In the genomic region with DNA sequence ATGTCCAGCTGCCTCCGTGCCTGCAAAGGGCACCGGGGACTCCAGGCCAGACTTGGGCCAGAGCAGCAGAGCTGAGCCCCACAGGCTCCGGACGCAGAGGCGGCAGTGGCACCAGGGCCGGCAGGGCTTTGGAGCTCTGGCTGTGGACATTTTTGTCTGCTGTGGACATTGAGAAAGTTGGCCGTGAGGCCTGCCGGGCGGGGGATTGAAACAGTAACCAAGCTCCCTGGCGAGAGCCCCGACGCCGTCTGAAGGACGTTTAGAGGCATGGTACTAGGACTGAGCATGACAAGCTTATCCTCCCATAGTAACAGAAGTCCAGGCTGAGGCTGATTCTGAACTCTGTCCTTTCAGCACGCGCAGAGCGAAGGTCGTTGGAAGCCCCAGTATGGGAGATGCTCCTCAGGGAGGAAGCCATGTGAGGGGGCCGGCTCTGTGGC, we compare ENCODE assay signal across 1 cellular context.
TF ChIP-seq lines count a peak whose summit lies in the region.

No MANE protein-coding gene starts in this region.

TF ChIP-seq in GM23338, 12 proteins besides CTCF, POLR2A, EP300 and RAD21 (continued from another document):
- TF ChIP-seq, protein P1, sequence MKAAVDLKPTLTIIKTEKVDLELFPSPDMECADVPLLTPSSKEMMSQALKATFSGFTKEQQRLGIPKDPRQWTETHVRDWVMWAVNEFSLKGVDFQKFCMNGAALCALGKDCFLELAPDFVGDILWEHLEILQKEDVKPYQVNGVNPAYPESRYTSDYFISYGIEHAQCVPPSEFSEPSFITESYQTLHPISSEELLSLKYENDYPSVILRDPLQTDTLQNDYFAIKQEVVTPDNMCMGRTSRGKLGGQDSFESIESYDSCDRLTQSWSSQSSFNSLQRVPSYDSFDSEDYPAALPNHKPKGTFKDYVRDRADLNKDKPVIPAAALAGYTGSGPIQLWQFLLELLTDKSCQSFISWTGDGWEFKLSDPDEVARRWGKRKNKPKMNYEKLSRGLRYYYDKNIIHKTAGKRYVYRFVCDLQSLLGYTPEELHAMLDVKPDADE (IDR thresholded peaks at IDR 0.05) = no peak
- no peak for TF ChIP-seq ZNF114 (CRISPR knock-in tag; IDR thresholded peaks at IDR 0.05)
- TF ChIP-seq EZH2phosphoT487 (IDR thresholded peaks at IDR 0.05; ENCODE audit: unreplicated experiment) = no peak
- no peak for TF ChIP-seq JUNB (IDR thresholded peaks at IDR 0.05; ENCODE audit: unreplicated experiment)
- TF ChIP-seq, protein P2, sequence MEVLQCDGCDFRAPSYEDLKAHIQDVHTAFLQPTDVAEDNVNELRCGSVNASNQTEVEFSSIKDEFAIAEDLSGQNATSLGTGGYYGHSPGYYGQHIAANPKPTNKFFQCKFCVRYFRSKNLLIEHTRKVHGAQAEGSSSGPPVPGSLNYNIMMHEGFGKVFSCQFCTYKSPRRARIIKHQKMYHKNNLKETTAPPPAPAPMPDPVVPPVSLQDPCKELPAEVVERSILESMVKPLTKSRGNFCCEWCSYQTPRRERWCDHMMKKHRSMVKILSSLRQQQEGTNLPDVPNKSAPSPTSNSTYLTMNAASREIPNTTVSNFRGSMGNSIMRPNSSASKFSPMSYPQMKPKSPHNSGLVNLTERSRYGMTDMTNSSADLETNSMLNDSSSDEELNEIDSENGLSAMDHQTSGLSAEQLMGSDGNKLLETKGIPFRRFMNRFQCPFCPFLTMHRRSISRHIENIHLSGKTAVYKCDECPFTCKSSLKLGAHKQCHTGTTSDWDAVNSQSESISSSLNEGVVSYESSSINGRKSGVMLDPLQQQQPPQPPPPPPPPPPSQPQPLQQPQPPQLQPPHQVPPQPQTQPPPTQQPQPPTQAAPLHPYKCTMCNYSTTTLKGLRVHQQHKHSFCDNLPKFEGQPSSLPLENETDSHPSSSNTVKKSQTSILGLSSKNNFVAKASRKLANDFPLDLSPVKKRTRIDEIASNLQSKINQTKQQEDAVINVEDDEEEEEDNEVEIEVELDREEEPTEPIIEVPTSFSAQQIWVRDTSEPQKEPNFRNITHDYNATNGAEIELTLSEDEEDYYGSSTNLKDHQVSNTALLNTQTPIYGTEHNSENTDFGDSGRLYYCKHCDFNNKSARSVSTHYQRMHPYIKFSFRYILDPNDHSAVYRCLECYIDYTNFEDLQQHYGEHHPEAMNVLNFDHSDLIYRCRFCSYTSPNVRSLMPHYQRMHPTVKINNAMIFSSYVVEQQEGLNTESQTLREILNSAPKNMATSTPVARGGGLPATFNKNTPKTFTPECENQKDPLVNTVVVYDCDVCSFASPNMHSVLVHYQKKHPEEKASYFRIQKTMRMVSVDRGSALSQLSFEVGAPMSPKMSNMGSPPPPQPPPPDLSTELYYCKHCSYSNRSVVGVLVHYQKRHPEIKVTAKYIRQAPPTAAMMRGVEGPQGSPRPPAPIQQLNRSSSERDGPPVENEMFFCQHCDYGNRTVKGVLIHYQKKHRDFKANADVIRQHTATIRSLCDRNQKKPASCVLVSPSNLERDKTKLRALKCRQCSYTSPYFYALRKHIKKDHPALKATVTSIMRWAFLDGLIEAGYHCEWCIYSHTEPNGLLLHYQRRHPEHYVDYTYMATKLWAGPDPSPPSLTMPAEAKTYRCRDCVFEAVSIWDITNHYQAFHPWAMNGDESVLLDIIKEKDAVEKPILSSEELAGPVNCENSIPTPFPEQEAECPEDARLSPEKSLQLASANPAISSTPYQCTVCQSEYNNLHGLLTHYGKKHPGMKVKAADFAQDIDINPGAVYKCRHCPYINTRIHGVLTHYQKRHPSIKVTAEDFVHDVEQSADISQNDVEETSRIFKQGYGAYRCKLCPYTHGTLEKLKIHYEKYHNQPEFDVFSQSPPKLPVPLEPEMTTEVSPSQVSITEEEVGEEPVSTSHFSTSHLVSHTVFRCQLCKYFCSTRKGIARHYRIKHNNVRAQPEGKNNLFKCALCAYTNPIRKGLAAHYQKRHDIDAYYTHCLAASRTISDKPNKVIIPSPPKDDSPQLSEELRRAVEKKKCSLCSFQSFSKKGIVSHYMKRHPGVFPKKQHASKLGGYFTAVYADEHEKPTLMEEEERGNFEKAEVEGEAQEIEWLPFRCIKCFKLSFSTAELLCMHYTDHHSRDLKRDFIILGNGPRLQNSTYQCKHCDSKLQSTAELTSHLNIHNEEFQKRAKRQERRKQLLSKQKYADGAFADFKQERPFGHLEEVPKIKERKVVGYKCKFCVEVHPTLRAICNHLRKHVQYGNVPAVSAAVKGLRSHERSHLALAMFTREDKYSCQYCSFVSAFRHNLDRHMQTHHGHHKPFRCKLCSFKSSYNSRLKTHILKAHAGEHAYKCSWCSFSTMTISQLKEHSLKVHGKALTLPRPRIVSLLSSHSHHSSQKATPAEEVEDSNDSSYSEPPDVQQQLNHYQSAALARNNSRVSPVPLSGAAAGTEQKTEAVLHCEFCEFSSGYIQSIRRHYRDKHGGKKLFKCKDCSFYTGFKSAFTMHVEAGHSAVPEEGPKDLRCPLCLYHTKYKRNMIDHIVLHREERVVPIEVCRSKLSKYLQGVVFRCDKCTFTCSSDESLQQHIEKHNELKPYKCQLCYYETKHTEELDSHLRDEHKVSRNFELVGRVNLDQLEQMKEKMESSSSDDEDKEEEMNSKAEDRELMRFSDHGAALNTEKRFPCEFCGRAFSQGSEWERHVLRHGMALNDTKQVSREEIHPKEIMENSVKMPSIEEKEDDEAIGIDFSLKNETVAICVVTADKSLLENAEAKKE (CRISPR knock-in tag; IDR thresholded peaks at IDR 0.05) = no peak
- TF ChIP-seq NANOG (IDR thresholded peaks at IDR 0.05; ENCODE audit: borderline replicate concordance) = no peak
- TF ChIP-seq ZNF331 (CRISPR knock-in tag; IDR thresholded peaks at IDR 0.05; ENCODE audit: low read depth) = no peak
- TF ChIP-seq EZH2 (IDR thresholded peaks at IDR 0.05; ENCODE audit: low read depth, unreplicated experiment) = no peak
- no peak for TF ChIP-seq CREB1 (CRISPR knock-in tag; IDR thresholded peaks at IDR 0.05; ENCODE audit: low read depth)
- TF ChIP-seq STAT1 (IDR thresholded peaks at IDR 0.05; ENCODE audit: unreplicated experiment) = no peak
